28 cellular contexts compared by ENCODE assay signal in genomic region chr19:49910179-49910578, GRCh38. TPM values are rescaled to one million over a fixed set of nuclear protein-coding genes. Genes with fewer than 3 reads are reported as not detected.
DNase-seq lines count a peak whose midpoint lies in the region; ATAC-seq, FAIRE-seq and TF ChIP-seq lines count a peak whose summit lies in the region.
"Had no signal": no experiment of that assay in that cellular context is flagged by ENCODE, and none has a peak within 500 bp of the region (broad histone marks: within the 10 kb centered on the region; RNA-seq: fewer than 3 reads in every experiment).

No MANE protein-coding gene starts in this region.

- H3K27me3 ChIP-seq in GM12878 (replicated peaks in 1 of 2; ENCODE audit: control insufficient read depth in 2 of 2, insufficient read depth in 2 of 2, low read length in 1 of 2), result no peaks in the 10 kb centered on the region
- H3K27me3 ChIP-seq: right atrium auricular region, SJCRH30 had no signal

- CTCF ChIA-PET in activated naive CD4-positive, alpha-beta T cell treated with anti-CD3 and anti-CD28 coated beads for 36 hours (lab: Charles Lee), result interaction anchor here (1.3 kb wide), 1 partner anchor 11 kb away, joined by 4 read pairs; no protein-coding TSS in a partner anchor
- CTCF ChIA-PET in GM12878 (lab: Yijun Ruan, JAX), result interaction anchor here (0.9 to 9.0 kb wide), 3 partner anchors 8 to 18 kb away, joined by 5 to 71 read pairs (median 33); partner anchors contain the start of genes ATF5, IL4I1 and NUP62

- no peaks in the 10 kb centered on the region; the same call in 2 of the 3 replicates for H3K9me3 ChIP-seq in GM12878 (replicated peaks; ENCODE audit: control insufficient read depth, insufficient read depth, low read length)
- H3K9me3 ChIP-seq: right atrium auricular region, SJCRH30 had no signal

- no TSS peak for BruUV-seq in GM12878 (replicated peaks; lab: Mats Ljungman, UMichigan)

- H3K36me3 Mint-ChIP-seq in activated naive CD4-positive, alpha-beta T cell treated with anti-CD3 and anti-CD28 coated beads for 36 hours (ENCODE audit: low read depth), result peaks cover 61% of the 10 kb centered on the region
- H3K36me3 Mint-ChIP-seq in stimulated activated memory B cell treated with anti-CD40 and anti-IgM and Interleukin-4, amounts not matched to agents 10 μg/mL and 1 μg/mL and 100 μg/mL, for 72 hours, result peaks cover 73% of the 10 kb centered on the region

- SMC1A ChIA-PET in GM12878 (lab: Charles Lee; ENCODE audit: uncharacterized antibody, unreplicated experiment), result interaction anchor here (1.1 to 8.8 kb wide), 4 partner anchors 10 to 22 kb away, joined by 3 to 110 read pairs (median 26); partner anchors contain the start of genes ATF5, IL4I1 and NUP62

- H3K9me3 Mint-ChIP-seq in activated naive CD4-positive, alpha-beta T cell treated with anti-CD3 and anti-CD28 coated beads for 36 hours, result no peaks in the 10 kb centered on the region
- H3K9me3 Mint-ChIP-seq in stimulated activated memory B cell treated with anti-CD40 and anti-IgM and Interleukin-4, amounts not matched to agents 10 μg/mL and 1 μg/mL and 100 μg/mL, for 72 hours, result no peaks in the 10 kb centered on the region
- H3K9me3 Mint-ChIP-seq: activated B cell treated with CpG ODN at 0.5 μM for 24 hours, GM23338 had no signal

- POLR2A ChIA-PET in GM12878 (lab: Charles Lee), result interaction anchor here (1.9 to 6.6 kb wide), 5 partner anchors 10 to 33 kb away, joined by 4 to 116 read pairs (median 33); partner anchors contain the start of genes AKT1S1, ATF5, IL4I1 and NUP62

- peaks cover 72% of the 10 kb centered on the region for H3K4me1 ChIP-seq in GM12878 (ENCODE audit: control insufficient read depth, insufficient read depth, low read length)
- H3K4me1 ChIP-seq: SJCRH30 had no signal

- TF ChIP-seq CTCF in GM12878 (IDR thresholded peaks at IDR 0.05 in 2 of 3, conservative IDR thresholded peaks at IDR 0.05 in 1 of 3; ENCODE audit: control insufficient read depth in 2 of 3, extremely low read depth in 1 of 3, insufficient read depth in 1 of 3, low read depth in 3 of 3, low read length in 3 of 3), result no peak

- no peak for FAIRE-seq in GM12878 (lab: Jason Lieb, UNC)

- H3K4me3 ChIP-seq in GM12878, result no peak overlapping the region
- H3K4me3 ChIP-seq: GM23338, right atrium auricular region, SJCRH30 had no signal

- no peak for TF ChIP-seq RAD21 in GM12878 (IDR thresholded peaks at IDR 0.05; ENCODE audit: insufficient read depth, low read depth, low read length)

- H3K27ac Mint-ChIP-seq in activated naive CD4-positive, alpha-beta T cell treated with anti-CD3 and anti-CD28 coated beads for 36 hours, result peak overlapping the region; percentile 56
- H3K27ac Mint-ChIP-seq in stimulated activated memory B cell treated with anti-CD40 and anti-IgM and Interleukin-4, amounts not matched to agents 10 μg/mL and 1 μg/mL and 100 μg/mL, for 72 hours, result peak overlapping the region; percentile 91
- H3K27ac Mint-ChIP-seq: GM23338 had no signal

- RAD21 ChIA-PET in GM12878 (lab: Charles Lee; ENCODE audit: unreplicated experiment), result interaction anchor here (1.9 to 4.9 kb wide), 3 partner anchors 13 to 22 kb away, joined by 9 to 40 read pairs (median 38); partner anchors contain the start of genes ATF5, IL4I1 and NUP62

- peaks cover 26 to 33% of the 10 kb centered on the region in 2 experiments for H3K36me3 ChIP-seq in GM12878 (ENCODE audit: control insufficient read depth in 2 of 2, insufficient read depth in 2 of 2, low read length in 1 of 2)

- WGBS in GM12878 (ENCODE audit: insufficient coverage, insufficient replicate concordance, low lambda C conversion rate, missing lambda C conversion rate), result 86% methylated on average over 5 of the region's 5 CpGs

- no peak overlapping the region for H3K4me3 Mint-ChIP-seq in activated naive CD4-positive, alpha-beta T cell treated with anti-CD3 and anti-CD28 coated beads for 36 hours
- no peak overlapping the region for H3K4me3 Mint-ChIP-seq in stimulated activated memory B cell treated with anti-CD40 and anti-IgM and Interleukin-4, amounts not matched to agents 10 μg/mL and 1 μg/mL and 100 μg/mL, for 72 hours
- H3K4me3 Mint-ChIP-seq: GM23338 had no signal

- TF ChIP-seq EP300 in GM12878 (IDR thresholded peaks at IDR 0.05; ENCODE audit: borderline replicate concordance in 1 of 2, control insufficient read depth in 1 of 2, low read depth in 2 of 2, low read length in 2 of 2), result no peak

- H3K4me1 Mint-ChIP-seq in activated naive CD4-positive, alpha-beta T cell treated with anti-CD3 and anti-CD28 coated beads for 36 hours (ENCODE audit: low read depth), result peaks cover 50% of the 10 kb centered on the region
- H3K4me1 Mint-ChIP-seq in stimulated activated memory B cell treated with anti-CD40 and anti-IgM and Interleukin-4, amounts not matched to agents 10 μg/mL and 1 μg/mL and 100 μg/mL, for 72 hours, result peaks cover 90% of the 10 kb centered on the region

- H2AFZ ChIP-seq in GM12878 (ENCODE audit: control insufficient read depth, low read depth, low read length), result no peak overlapping the region
- H2AFZ ChIP-seq: GM23338 had no signal

- H3K27ac ChIP-seq in GM12878 (ENCODE audit: control insufficient read depth, insufficient read depth), result peak overlapping the region; percentile 57; the same call in 1 of the 2 replicates
- H3K27ac ChIP-seq: right atrium auricular region, SJCRH30 had no signal

- intact Hi-C loops in activated naive CD4-positive, alpha-beta T cell treated with anti-CD3 and anti-CD28 coated beads for 36 hours (cut with micrococcal nuclease), result no loop called here
- intact Hi-C loops in GM12878 (cut with micrococcal nuclease; ENCODE audit: unreplicated experiment), result no loop called here

- H3K27me3 Mint-ChIP-seq in activated naive CD4-positive, alpha-beta T cell treated with anti-CD3 and anti-CD28 coated beads for 36 hours (ENCODE audit: low read depth), result no peaks in the 10 kb centered on the region
- no peaks in the 10 kb centered on the region for H3K27me3 Mint-ChIP-seq in stimulated activated memory B cell treated with anti-CD40 and anti-IgM and Interleukin-4, amounts not matched to agents 10 μg/mL and 1 μg/mL and 100 μg/mL, for 72 hours
- H3K27me3 Mint-ChIP-seq: activated B cell treated with CpG ODN at 0.5 μM for 24 hours had no signal

- DNase-seq in activated naive CD4-positive, alpha-beta T cell treated with anti-CD3 and anti-CD28 coated beads for 36 hours, result no peak
- DNase-seq in activated naive CD4-positive, alpha-beta T cell treated with Interleukin-2 at 50 U/mL for 16 hours, result no peak
- DNase-seq in NCI-H2171 (lab: John Stamatoyannopoulos, UW) (peak; percentile 61), GM12878 (ENCODE audit: low read depth, low spot score) (no peak), iPS-NIHi11 (ENCODE audit: low spot score) (no peak), NCI-H526 (lab: John Stamatoyannopoulos, UW) (no peak)
- DNase-seq: activated B cell treated with CpG ODN at 0.5 μM for 24 hours; activated CD8-positive, alpha-beta memory T cell treated with anti-CD3 and anti-CD28 coated beads, Interleukin-2, amount 50 U/mL, for 48 hours; COR-L47; DMS53; head of caudate nucleus; islet precursor cell; left ventricle myocardium superior; NCI-H1417 treated with DMSO at 0.1 percent for 48 hours; NCI-H2081; NCI-H226; NCI-H82; posterior cingulate gyrus; SJCRH30; stimulated activated CD4-positive, alpha-beta T cell treated with anti-CD3 and anti-CD28 coated beads, Interleukin-2, amount 100 ng/mL, for 24 hours; stimulated activated CD8-positive, alpha-beta memory T cell treated with anti-CD3 and anti-CD28 coated beads, Interleukin-4, amount 100 ng/mL, for 48 hours; SW 1271; trophoblast cell had no signal

- H3K4me2 ChIP-seq in GM12878 (ENCODE audit: control insufficient read depth, insufficient read depth), result 0 out of 2 replicates have a peak overlapping the region, but pooled peaks have one; percentile 5
- H3K4me2 ChIP-seq: GM23338 had no signal

- ATAC-seq in GM12878, result no peak
- no peak for ATAC-seq in stimulated activated memory B cell treated with anti-CD40 and anti-IgM and Interleukin-4, amounts not matched to agents 10 μg/mL and 1 μg/mL and 100 μg/mL, for 72 hours
- ATAC-seq in GM21825 (IDR thresholded peaks at IDR 0.05; ENCODE audit: unreplicated experiment), result no peak
- ATAC-seq: esophagus mucosa, GM23338, left ventricle myocardium superior had no signal

- peaks cover 3% of the 10 kb centered on the region; the same call in 1 of the 2 replicates for H4K20me1 ChIP-seq in GM12878 (ENCODE audit: control insufficient read depth, insufficient read depth)

- in situ Hi-C loops in GM12878 (cut with MboI), result no loop called here

- no peak for TF ChIP-seq POLR2A in GM12878 (IDR thresholded peaks at IDR 0.05; ENCODE audit: low read depth, low read length)

- H3K9ac ChIP-seq in GM12878 (ENCODE audit: control insufficient read depth, insufficient read depth, low read length), result no peak overlapping the region

- peaks cover 60% of the 10 kb centered on the region for H3K79me2 ChIP-seq in GM12878 (ENCODE audit: control insufficient read depth, insufficient read depth, low read length)

RNA-seq across cellular contexts. Expression of gene IL4I1, which starts 13.5 kb away (rescaled TPM):
- total RNA-seq in activated naive CD4-positive, alpha-beta T cell treated with anti-CD3 and anti-CD28 coated beads for 36 hours, result 1 to 10 TPM; 7.2 to 7.5 TPM
- 73.8 and 88.4 TPM in 2 replicates for total RNA-seq in GM12878 (2013; cell fraction: nucleolus; rRNA removed)
- total RNA-seq in GM12878 (2014; rRNA removed) (39.1 and 51.0 TPM in 2 replicates), GM12878 (2014; rRNA removed; fragmentation: Illumina TruSeq; extraction: Trizol) (16.2 and 17.4 TPM in 2 replicates), GM12878 (2021) (80.0 and 82.6 TPM in 2 replicates)
- polyA plus RNA-seq in GM12878 (2011; ENCODE audit: low read depth), result 16.2 TPM
- polyA plus RNA-seq in GM12878 (2011; rRNA removed) (37.4 and 83.8 TPM in 2 replicates), GM12878 (2014; fragmentation: Illumina TruSeq; extraction: Trizol) (4.8 and 20.1 TPM in 2 replicates), GM12878 (2014; fragmentation: Nextera tagmentation; extraction: Ambion mirVana) (under 1 TPM; 0.62 to 1.00 TPM), GM12878 (2014; rRNA removed) (42.5 and 53.3 TPM in 2 replicates), GM12878 (2016; fragmentation: Nextera tagmentation; extraction: Ambion mirVana) (10 to 100 TPM; 43.0 to 45.5 TPM)
- polyA plus RNA-seq in GM12878 (2011; cell fraction: cytosol; rRNA removed), result 134 and 171 TPM in 2 replicates
- polyA plus RNA-seq in GM12878 (2011; cell fraction: nucleus; rRNA removed), result 271 and 308 TPM in 2 replicates
- 49.6 and 88.7 TPM in 2 replicates for polyA plus RNA-seq in GM12878 (2012)
- polyA minus RNA-seq in GM12878 (2011; rRNA and poly(A)+ RNA removed), result 56.8 and 118 TPM in 2 replicates
- 132 and 154 TPM in 2 replicates for polyA minus RNA-seq in GM12878 (2011; cell fraction: cytosol; rRNA and poly(A)+ RNA removed)
- 56.3 and 66.6 TPM in 2 replicates for polyA minus RNA-seq in GM12878 (2011; cell fraction: nucleus; rRNA and poly(A)+ RNA removed)
- total RNA-seq: esophagus mucosa, left ventricle myocardium superior, SJCRH30 had no signal

RNA-seq across cellular contexts. Expression of gene ATF5, which starts 18.8 kb away (rescaled TPM):
- total RNA-seq in activated naive CD4-positive, alpha-beta T cell treated with anti-CD3 and anti-CD28 coated beads for 36 hours, result 1 to 10 TPM; 8.0 to 8.8 TPM
- total RNA-seq in GM12878 (2013; cell fraction: nucleolus; rRNA removed), result 30.9 and 34.7 TPM in 2 replicates
- total RNA-seq in GM12878 (2014; rRNA removed) (24.8 and 29.0 TPM in 2 replicates), GM12878 (2014; rRNA removed; fragmentation: Illumina TruSeq; extraction: Trizol) (16.7 and 17.6 TPM in 2 replicates), GM12878 (2021) (82.1 and 83.1 TPM in 2 replicates)
- polyA plus RNA-seq in GM12878 (2011; ENCODE audit: low read depth), result 74.7 TPM
- polyA plus RNA-seq in GM12878 (2011; rRNA removed) (122 and 133 TPM in 2 replicates), GM12878 (2014; fragmentation: Illumina TruSeq; extraction: Trizol) (38.1 and 41.1 TPM in 2 replicates), GM12878 (2014; fragmentation: Nextera tagmentation; extraction: Ambion mirVana) (10 to 100 TPM in 1 of 2 experiments, 1 to 10 TPM in 1; 9.1 to 10.1 TPM), GM12878 (2014; rRNA removed) (55.2 and 63.1 TPM in 2 replicates), GM12878 (2016; fragmentation: Nextera tagmentation; extraction: Ambion mirVana) (10 to 100 TPM; 16.3 to 19.0 TPM)
- 117 and 157 TPM in 2 replicates for polyA plus RNA-seq in GM12878 (2011; cell fraction: cytosol; rRNA removed)
- polyA plus RNA-seq in GM12878 (2011; cell fraction: nucleus; rRNA removed), result 263 and 301 TPM in 2 replicates
- 136 and 179 TPM in 2 replicates for polyA plus RNA-seq in GM12878 (2012)
- 24.1 and 57.3 TPM in 2 replicates for polyA minus RNA-seq in GM12878 (2011; rRNA and poly(A)+ RNA removed)
- 65.8 and 83.5 TPM in 2 replicates for polyA minus RNA-seq in GM12878 (2011; cell fraction: cytosol; rRNA and poly(A)+ RNA removed)
- polyA minus RNA-seq in GM12878 (2011; cell fraction: nucleus; rRNA and poly(A)+ RNA removed), result 15.8 and 26.1 TPM in 2 replicates

RNA-seq across cellular contexts. Expression of gene NUP62, which starts 19.1 kb away (rescaled TPM):
- total RNA-seq in activated naive CD4-positive, alpha-beta T cell treated with anti-CD3 and anti-CD28 coated beads for 36 hours, result 10 to 100 TPM; 89.2 to 92.5 TPM
- 54.2 and 56.0 TPM in 2 replicates for total RNA-seq in GM12878 (2013; cell fraction: nucleolus; rRNA removed)
- 90.7 and 95.6 TPM in 2 replicates for total RNA-seq in GM12878 (2014; rRNA removed)
- total RNA-seq in GM12878 (2014; rRNA removed; fragmentation: Illumina TruSeq; extraction: Trizol), result 46.5 and 50.1 TPM in 2 replicates
- total RNA-seq in GM12878 (2021), result 102 and 108 TPM in 2 replicates
- polyA plus RNA-seq in GM12878 (2011; ENCODE audit: low read depth), result 25.0 TPM
- 13.7 and 35.5 TPM in 2 replicates for polyA plus RNA-seq in GM12878 (2011; rRNA removed)
- 39.4 and 41.4 TPM in 2 replicates for polyA plus RNA-seq in GM12878 (2011; cell fraction: cytosol; rRNA removed)
- 25.1 and 36.3 TPM in 2 replicates for polyA plus RNA-seq in GM12878 (2011; cell fraction: nucleus; rRNA removed)
- 50.6 and 56.6 TPM in 2 replicates for polyA plus RNA-seq in GM12878 (2012)
- 40.8 and 67.7 TPM in 2 replicates for polyA plus RNA-seq in GM12878 (2014; fragmentation: Illumina TruSeq; extraction: Trizol)
- polyA plus RNA-seq in GM12878 (2014; fragmentation: Nextera tagmentation; extraction: Ambion mirVana), result 10 to 100 TPM; 19.5 to 22.0 TPM
- 66.1 and 77.7 TPM in 2 replicates for polyA plus RNA-seq in GM12878 (2014; rRNA removed)
- 100 to 1,000 TPM; 105 to 110 TPM for polyA plus RNA-seq in GM12878 (2016; fragmentation: Nextera tagmentation; extraction: Ambion mirVana)
- 24.5 and 36.2 TPM in 2 replicates for polyA minus RNA-seq in GM12878 (2011; rRNA and poly(A)+ RNA removed)
- polyA minus RNA-seq in GM12878 (2011; cell fraction: cytosol; rRNA and poly(A)+ RNA removed), result 23.4 and 24.3 TPM in 2 replicates
- 13.4 and 30.9 TPM in 2 replicates for polyA minus RNA-seq in GM12878 (2011; cell fraction: nucleus; rRNA and poly(A)+ RNA removed)

RNA-seq across cellular contexts. Expression of gene TBC1D17, which starts 32.7 kb away (rescaled TPM):
- 10 to 100 TPM; 29.8 to 32.4 TPM for total RNA-seq in activated naive CD4-positive, alpha-beta T cell treated with anti-CD3 and anti-CD28 coated beads for 36 hours
- total RNA-seq in GM12878 (2013; cell fraction: nucleolus; rRNA removed), result 24.8 and 29.4 TPM in 2 replicates
- total RNA-seq in GM12878 (2014; rRNA removed) (3.5 and 3.6 TPM in 2 replicates), GM12878 (2014; rRNA removed; fragmentation: Illumina TruSeq; extraction: Trizol) (3.1 and 3.2 TPM in 2 replicates), GM12878 (2021) (20.4 and 20.9 TPM in 2 replicates)
- 36.4 TPM for polyA plus RNA-seq in GM12878 (2011; ENCODE audit: low read depth)
- polyA plus RNA-seq in GM12878 (2011; rRNA removed) (11.7 and 18.9 TPM in 2 replicates), GM12878 (2014; fragmentation: Illumina TruSeq; extraction: Trizol) (8.6 and 10.9 TPM in 2 replicates), GM12878 (2014; fragmentation: Nextera tagmentation; extraction: Ambion mirVana) (under 1 TPM; 0.42 to 0.52 TPM), GM12878 (2014; rRNA removed) (17.4 and 22.3 TPM in 2 replicates), GM12878 (2016; fragmentation: Nextera tagmentation; extraction: Ambion mirVana) (10 to 100 TPM; 11.5 to 13.2 TPM)
- polyA plus RNA-seq in GM12878 (2011; cell fraction: cytosol; rRNA removed), result 21.8 and 25.4 TPM in 2 replicates
- 93.9 and 98.8 TPM in 2 replicates for polyA plus RNA-seq in GM12878 (2011; cell fraction: nucleus; rRNA removed)
- polyA plus RNA-seq in GM12878 (2012), result 45.9 and 50.1 TPM in 2 replicates
- polyA minus RNA-seq in GM12878 (2011; rRNA and poly(A)+ RNA removed), result 11.3 and 21.0 TPM in 2 replicates
- polyA minus RNA-seq in GM12878 (2011; cell fraction: cytosol; rRNA and poly(A)+ RNA removed), result 9.3 and 10.2 TPM in 2 replicates
- 18.5 and 22.0 TPM in 2 replicates for polyA minus RNA-seq in GM12878 (2011; cell fraction: nucleus; rRNA and poly(A)+ RNA removed)

RNA-seq across cellular contexts. Expression of gene AKT1S1, which starts 33.0 kb away (rescaled TPM):
- total RNA-seq in activated naive CD4-positive, alpha-beta T cell treated with anti-CD3 and anti-CD28 coated beads for 36 hours, result 10 to 100 TPM; 13.3 to 14.2 TPM
- total RNA-seq in GM12878 (2013; cell fraction: nucleolus; rRNA removed), result 16.5 and 17.4 TPM in 2 replicates
- total RNA-seq in GM12878 (2014; rRNA removed) (7.7 and 9.3 TPM in 2 replicates), GM12878 (2014; rRNA removed; fragmentation: Illumina TruSeq; extraction: Trizol) (3.8 and 5.1 TPM in 2 replicates), GM12878 (2021) (20.9 and 21.4 TPM in 2 replicates)
- 3.8 TPM for polyA plus RNA-seq in GM12878 (2011; ENCODE audit: low read depth)
- polyA plus RNA-seq in GM12878 (2011; rRNA removed) (7.2 and 13.1 TPM in 2 replicates), GM12878 (2014; fragmentation: Illumina TruSeq; extraction: Trizol) (9.4 and 11.6 TPM in 2 replicates), GM12878 (2014; fragmentation: Nextera tagmentation; extraction: Ambion mirVana) (1 to 10 TPM in 1 of 2 experiments, under 1 TPM in 1; 0.43 to 1.2 TPM), GM12878 (2014; rRNA removed) (23.0 and 24.5 TPM in 2 replicates), GM12878 (2016; fragmentation: Nextera tagmentation; extraction: Ambion mirVana) (10 to 100 TPM; 13.4 to 15.4 TPM)
- 19.6 and 24.1 TPM in 2 replicates for polyA plus RNA-seq in GM12878 (2011; cell fraction: cytosol; rRNA removed)
- 62.1 and 64.3 TPM in 2 replicates for polyA plus RNA-seq in GM12878 (2011; cell fraction: nucleus; rRNA removed)
- 16.2 and 17.4 TPM in 2 replicates for polyA plus RNA-seq in GM12878 (2012)
- 6.1 and 9.8 TPM in 2 replicates for polyA minus RNA-seq in GM12878 (2011; rRNA and poly(A)+ RNA removed)
- polyA minus RNA-seq in GM12878 (2011; cell fraction: cytosol; rRNA and poly(A)+ RNA removed), result 5.3 and 5.8 TPM in 2 replicates
- polyA minus RNA-seq in GM12878 (2011; cell fraction: nucleus; rRNA and poly(A)+ RNA removed), result 14.9 and 24.9 TPM in 2 replicates
